In the genomic region with DNA sequence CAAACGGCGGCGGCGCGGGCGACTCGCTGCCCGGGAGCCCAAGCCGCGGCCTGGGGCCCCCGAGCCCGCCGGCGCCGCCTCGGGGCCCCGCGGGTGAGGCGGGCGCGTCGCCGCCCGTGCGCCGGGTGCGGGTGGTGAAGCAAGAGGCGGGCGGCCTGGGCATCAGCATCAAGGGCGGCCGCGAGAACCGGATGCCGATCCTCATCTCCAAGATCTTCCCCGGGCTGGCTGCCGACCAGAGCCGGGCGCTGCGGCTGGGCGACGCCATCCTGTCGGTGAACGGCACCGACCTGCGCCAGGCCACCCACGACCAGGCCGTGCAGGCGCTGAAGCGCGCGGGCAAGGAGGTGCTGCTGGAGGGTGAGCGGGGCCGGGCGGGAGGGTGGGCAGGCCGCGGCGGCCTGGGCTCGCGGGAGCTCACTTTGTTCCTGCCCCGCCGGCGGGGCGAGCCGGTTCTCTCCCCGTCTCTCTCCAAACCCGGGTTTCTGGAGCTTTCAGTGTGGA, we compare ENCODE assay signal across 8 cellular contexts. TPM values are rescaled to one million over a fixed set of nuclear protein-coding genes. Genes with fewer than 3 reads are reported as not detected.
DNase-seq lines count a peak whose midpoint lies in the region; ATAC-seq and TF ChIP-seq lines count a peak whose summit lies in the region.

No MANE protein-coding gene starts in this region.

- H3K27ac ChIP-seq in SJCRH30, result peak overlapping the region; percentile 66
- H3K27ac ChIP-seq in heart right ventricle, result peak overlapping the region; percentile 78 to 91 (median 86)

- H3K4me1 ChIP-seq in SJCRH30, result no peaks in the 10 kb centered on the region
- peaks cover 0 to 53% (median 27%) of the 10 kb centered on the region in 9 donors for H3K4me1 ChIP-seq in heart right ventricle

- peak; percentile 14 for ATAC-seq in HG02884 (IDR thresholded peaks at IDR 0.05; ENCODE audit: unreplicated experiment)
- ATAC-seq in activated naive CD8-positive, alpha-beta T cell treated with anti-CD3 and anti-CD28 coated beads, Interleukin-2, amount 10 ng/mL, durations not matched to agents 7 days and 5 days (ENCODE audit: low read depth), result peak; percentile 29
- peak; percentile 17 to 70 (median 38) for ATAC-seq in heart right ventricle

- H3K4me1 Mint-ChIP-seq in activated naive CD8-positive, alpha-beta T cell treated with anti-CD3 and anti-CD28 coated beads, Interleukin-2, amount 10 ng/mL, durations not matched to agents 7 days and 5 days, result peaks cover 38% of the 10 kb centered on the region
- H3K4me1 Mint-ChIP-seq in progenitor cell of endocrine pancreas (ENCODE audit: low read depth), result peaks cover 28% of the 10 kb centered on the region

- H3K27me3 ChIP-seq in SJCRH30, result no peaks in the 10 kb centered on the region
- H3K27me3 ChIP-seq in heart right ventricle, result no peaks in the 10 kb centered on the region

- peaks cover 2% of the 10 kb centered on the region for H3K27me3 Mint-ChIP-seq in activated naive CD8-positive, alpha-beta T cell treated with anti-CD3 and anti-CD28 coated beads, Interleukin-2, amount 10 ng/mL, durations not matched to agents 7 days and 5 days
- no peaks in the 10 kb centered on the region for H3K27me3 Mint-ChIP-seq in progenitor cell of endocrine pancreas

- peak overlapping the region; percentile 71 for H3K27ac Mint-ChIP-seq in activated naive CD8-positive, alpha-beta T cell treated with anti-CD3 and anti-CD28 coated beads, Interleukin-2, amount 10 ng/mL, durations not matched to agents 7 days and 5 days
- H3K27ac Mint-ChIP-seq in progenitor cell of endocrine pancreas, result peak overlapping the region; percentile 95

- no peaks in the 10 kb centered on the region for H3K36me3 ChIP-seq in SJCRH30
- no peaks in the 10 kb centered on the region for H3K36me3 ChIP-seq in heart right ventricle

- 0% methylated on average over 61 to 66 of the region's 66 CpGs for WGBS in heart right ventricle, 2 donors

- no peaks in the 10 kb centered on the region for H3K9me3 Mint-ChIP-seq in activated naive CD8-positive, alpha-beta T cell treated with anti-CD3 and anti-CD28 coated beads, Interleukin-2, amount 10 ng/mL, durations not matched to agents 7 days and 5 days
- peaks cover 5% of the 10 kb centered on the region for H3K9me3 Mint-ChIP-seq in progenitor cell of endocrine pancreas (ENCODE audit: low read depth)

- intact Hi-C loops in heart right ventricle (cut with DNase I), result loop anchor here in 1 of 10 donors (10.0 kb wide), 1 partner anchor 97 kb away; no protein-coding TSS in a partner anchor

- H3K36me3 Mint-ChIP-seq in activated naive CD8-positive, alpha-beta T cell treated with anti-CD3 and anti-CD28 coated beads, Interleukin-2, amount 10 ng/mL, durations not matched to agents 7 days and 5 days, result peaks cover 9% of the 10 kb centered on the region
- H3K36me3 Mint-ChIP-seq in progenitor cell of endocrine pancreas (ENCODE audit: insufficient read depth), result peaks cover 6% of the 10 kb centered on the region

- DNase-seq in NCI-H345 (lab: John Stamatoyannopoulos, UW) (peak; percentile 14), NCI-H345 treated with DMSO at 0.1 percent for 48 hours (lab: John Stamatoyannopoulos, UW; ENCODE audit: unreplicated experiment) (no peak), SJCRH30 (peak; percentile 39 to 48), heart right ventricle (peak; percentile 32 to 62), progenitor cell of endocrine pancreas (ENCODE audit: low spot score, unreplicated experiment) (peak; percentile 34), GDM1 (lab: John Stamatoyannopoulos, UW) (no peak)
- DNase-seq in activated naive CD8-positive, alpha-beta T cell treated with anti-CD3 and anti-CD28 coated beads, Interleukin-2, amount 10 ng/mL, durations not matched to agents 7 days and 5 days, result peak; percentile 75

- no peaks in the 10 kb centered on the region for H3K9me3 ChIP-seq in SJCRH30 (replicated peaks)
- H3K9me3 ChIP-seq in heart right ventricle, result no peaks in the 10 kb centered on the region

- peak overlapping the region; percentile 83 for H3K4me3 ChIP-seq in SJCRH30
- H3K4me3 ChIP-seq in heart right ventricle, result peak overlapping the region; percentile 61 to 90 (median 78)

- POLR2A ChIA-PET in activated naive CD8-positive, alpha-beta T cell treated with anti-CD3 and anti-CD28 coated beads, Interleukin-2, amount 10 ng/mL, durations not matched to agents 7 days and 5 days (lab: Charles Lee), result interaction anchor here (0.6 to 3.0 kb wide), 7 partner anchors 21 to 902 kb away, joined by 3 to 24 read pairs (median 6); partner anchors contain the start of genes CHTF8, TANGO6 and UTP4

- TF ChIP-seq CTCF in heart right ventricle (IDR thresholded peaks at IDR 0.05) (no peak), progenitor cell of endocrine pancreas (IDR thresholded peaks at IDR 0.05; ENCODE audit: unreplicated experiment) (no peak)

- peak overlapping the region; percentile 86 for H3K4me3 Mint-ChIP-seq in activated naive CD8-positive, alpha-beta T cell treated with anti-CD3 and anti-CD28 coated beads, Interleukin-2, amount 10 ng/mL, durations not matched to agents 7 days and 5 days
- H3K4me3 Mint-ChIP-seq in progenitor cell of endocrine pancreas (ENCODE audit: low read depth), result peak overlapping the region; percentile 82

RNA-seq across cellular contexts. Expression of gene SNTB2, which starts 0.5 kb away (rescaled TPM):
- total RNA-seq in SJCRH30 (2014; rRNA removed; shearing (Covaris generic)), result 12.5 and 14.0 TPM in 2 replicates
- total RNA-seq in activated naive CD8-positive, alpha-beta T cell treated with anti-CD3 and anti-CD28 coated beads, Interleukin-2, amount 10 ng/mL, durations not matched to agents 7 days and 5 days, result 10 to 100 TPM; 19.1 to 24.1 TPM
- total RNA-seq in heart right ventricle, result 10 to 100 TPM in 3 of 10 donors, 1 to 10 TPM in 7; 8.1 to 15.7 (median 9.5) TPM
- 1 to 10 TPM; 3.0 to 4.0 TPM for polyA plus RNA-seq in heart right ventricle
- 32.1 and 40.9 TPM in 2 replicates for total RNA-seq in progenitor cell of endocrine pancreas

RNA-seq across cellular contexts. Expression of gene UTP4, which starts 55.0 kb away (rescaled TPM):
- 23.8 and 31.4 TPM in 2 replicates for total RNA-seq in SJCRH30 (2014; rRNA removed; shearing (Covaris generic))
- 10 to 100 TPM; 40.5 to 41.4 TPM for total RNA-seq in activated naive CD8-positive, alpha-beta T cell treated with anti-CD3 and anti-CD28 coated beads, Interleukin-2, amount 10 ng/mL, durations not matched to agents 7 days and 5 days
- total RNA-seq in heart right ventricle, result 10 to 100 TPM; 19.1 to 32.8 (median 26.8) TPM
- 10 to 100 TPM; 13.0 to 22.8 TPM for polyA plus RNA-seq in heart right ventricle
- 51.4 and 54.2 TPM in 2 replicates for total RNA-seq in progenitor cell of endocrine pancreas

RNA-seq across cellular contexts. Expression of gene CHTF8, which starts 55.1 kb away (rescaled TPM):
- 38.2 and 42.3 TPM in 2 replicates for total RNA-seq in SJCRH30 (2014; rRNA removed; shearing (Covaris generic))
- total RNA-seq in activated naive CD8-positive, alpha-beta T cell treated with anti-CD3 and anti-CD28 coated beads, Interleukin-2, amount 10 ng/mL, durations not matched to agents 7 days and 5 days, result 100 to 1,000 TPM; 126 to 132 TPM
- 10 to 100 TPM; 46.1 to 80.6 (median 55.6) TPM for total RNA-seq in heart right ventricle
- polyA plus RNA-seq in heart right ventricle, result 10 to 100 TPM; 17.2 to 38.0 TPM
- 111 and 117 TPM in 2 replicates for total RNA-seq in progenitor cell of endocrine pancreas

Comparison
In these comparisons a context has a peak if more than half of its experiments do, and no peak if none do; other contexts are left out.
1. DNase-seq: peak in NCI-H345 (single experiment), SJCRH30 (2 of 2), activated naive CD8-positive, alpha-beta T cell treated with anti-CD3 and anti-CD28 coated beads, Interleukin-2, amount 10 ng/mL, durations not matched to agents 7 days and 5 days (single experiment), heart right ventricle (2 of 2) and progenitor cell of endocrine pancreas (single experiment); none in NCI-H345 treated with DMSO at 0.1 percent for 48 hours (single experiment) and GDM1 (single experiment).
2. Peak in every context shown above with its lines, with median percentiles within 50 percentile points of each other: ATAC-seq.